Comparison of ENCODE assay signal across 1 cellular context in genomic region chr9:101119206-101119819, GRCh38.
A peak's percentile ranks its signal among the peaks of the same experiment; 100 is the strongest.
TF ChIP-seq lines count a peak whose summit lies in the region.

No MANE protein-coding gene starts in this region.

TF ChIP-seq in HepG2, 621 proteins besides CTCF, POLR2A, EP300 and RAD21 (continued from another document):
- TF ChIP-seq TBX2 (CRISPR knock-in tag; IDR thresholded peaks at IDR 0.05; ENCODE audit: borderline replicate concordance), result no peak
- no peak for TF ChIP-seq ZNF44 (CRISPR knock-in tag; IDR thresholded peaks at IDR 0.05)
- TF ChIP-seq ZNF160 (CRISPR knock-in tag; IDR thresholded peaks at IDR 0.05), result no peak
- peak; percentile 97 for TF ChIP-seq SMC3 (IDR thresholded peaks at IDR 0.05; ENCODE audit: low read length)
- TF ChIP-seq GTF2F1 (IDR thresholded peaks at IDR 0.05; ENCODE audit: low read length), result no peak
- TF ChIP-seq HMGXB4 (CRISPR knock-in tag; IDR thresholded peaks at IDR 0.05; ENCODE audit: borderline replicate concordance in 1 of 2, low read depth in 1 of 2), result peak in 1 of 2 experiments; percentile 25; a peak in 2 of 4 replicates
- TF ChIP-seq ZNF501 (CRISPR knock-in tag; IDR thresholded peaks at IDR 0.05), result 0 out of 2 replicates have a peak, but pooled peaks have one; percentile 27
- peak; percentile 67; the same call in 1 of the 2 replicates for TF ChIP-seq ZNF784 (CRISPR knock-in tag; IDR thresholded peaks at IDR 0.05; ENCODE audit: borderline replicate concordance)
- no peak for TF ChIP-seq ZNF710 (CRISPR knock-in tag; IDR thresholded peaks at IDR 0.05; ENCODE audit: borderline replicate concordance)
- TF ChIP-seq PBX2 (CRISPR knock-in tag; IDR thresholded peaks at IDR 0.05), result no peak
- 0 out of 2 replicates have a peak, but pooled peaks have one; percentile 24 for TF ChIP-seq ETV5 (CRISPR knock-in tag; IDR thresholded peaks at IDR 0.05; ENCODE audit: borderline replicate concordance)
- TF ChIP-seq CREM (IDR thresholded peaks at IDR 0.05), result no peak
- no peak for TF ChIP-seq CREM (CRISPR knock-in tag; IDR thresholded peaks at IDR 0.05)
- TF ChIP-seq HNF1B (CRISPR knock-in tag; IDR thresholded peaks at IDR 0.05), result 0 out of 2 replicates have a peak, but pooled peaks have one; percentile 50
- TF ChIP-seq ELF3 (CRISPR knock-in tag; IDR thresholded peaks at IDR 0.05), result 0 out of 2 replicates have a peak, but pooled peaks have one; percentile 41
- no peak for TF ChIP-seq SOX13 (IDR thresholded peaks at IDR 0.05)
- peak in 1 of 2 experiments; percentile 15; a peak in 1 of 4 replicates for TF ChIP-seq SOX13 (CRISPR knock-in tag; conservative IDR thresholded peaks at IDR 0.05 in 1 of 2, IDR thresholded peaks at IDR 0.05 in 1 of 2)
- peak; percentile 52; the same call in 1 of the 2 replicates for TF ChIP-seq HDAC2 (CRISPR knock-in tag; IDR thresholded peaks at IDR 0.05)
- no peak for TF ChIP-seq ARID3A (IDR thresholded peaks at IDR 0.05; ENCODE audit: low read depth, low read length)
- no peak for TF ChIP-seq ZZZ3 (CRISPR knock-in tag; IDR thresholded peaks at IDR 0.05; ENCODE audit: borderline replicate concordance)
- TF ChIP-seq KLF13 (CRISPR knock-in tag; IDR thresholded peaks at IDR 0.05), result no peak
- no peak for TF ChIP-seq HNRNPH1 (optimal IDR thresholded peaks at IDR 0.05; ENCODE audit: low read depth, low read length)
- TF ChIP-seq PRDM10 (CRISPR knock-in tag; IDR thresholded peaks at IDR 0.05; ENCODE audit: low read depth), result 0 out of 2 replicates have a peak, but pooled peaks have one; percentile 25
- peak in 1 of 2 experiments; percentile 41; a peak in 1 of 4 replicates for TF ChIP-seq KLF16 (CRISPR knock-in tag; IDR thresholded peaks at IDR 0.05)
- TF ChIP-seq YEATS2 (CRISPR knock-in tag; IDR thresholded peaks at IDR 0.05; ENCODE audit: borderline replicate concordance), result peak; percentile 44; the same call in 1 of the 2 replicates
- no peak for TF ChIP-seq ZFP41 (CRISPR knock-in tag; IDR thresholded peaks at IDR 0.05; ENCODE audit: borderline replicate concordance)
- TF ChIP-seq ZNF672 (CRISPR knock-in tag; IDR thresholded peaks at IDR 0.05), result no peak
- peak; percentile 67 for TF ChIP-seq KDM2A (CRISPR knock-in tag; IDR thresholded peaks at IDR 0.05; ENCODE audit: borderline replicate concordance, low read depth)
- 0 out of 2 replicates have a peak, but pooled peaks have one; percentile 30 for TF ChIP-seq FOXO1 (CRISPR knock-in tag; IDR thresholded peaks at IDR 0.05)
- TF ChIP-seq GATAD2A (CRISPR knock-in tag; IDR thresholded peaks at IDR 0.05), result peak; percentile 45; the same call in 1 of the 2 replicates
- peak; percentile 98 for TF ChIP-seq STAG1 (CRISPR knock-in tag; IDR thresholded peaks at IDR 0.05)
- 0 out of 2 replicates have a peak, but pooled peaks have one; percentile 36 for TF ChIP-seq ZGPAT (CRISPR knock-in tag; IDR thresholded peaks at IDR 0.05)
- TF ChIP-seq KLF12 (CRISPR knock-in tag; IDR thresholded peaks at IDR 0.05; ENCODE audit: borderline replicate concordance), result no peak
- TF ChIP-seq KAT8 (CRISPR knock-in tag; IDR thresholded peaks at IDR 0.05), result 0 out of 2 replicates have a peak, but pooled peaks have one; percentile 35
- TF ChIP-seq ZNF691 (CRISPR knock-in tag; IDR thresholded peaks at IDR 0.05; ENCODE audit: borderline replicate concordance, low read depth), result peak; percentile 38; the same call in 1 of the 2 replicates
- peak; percentile 56; the same call in 1 of the 2 replicates for TF ChIP-seq MIXL1 (CRISPR knock-in tag; IDR thresholded peaks at IDR 0.05)
- TF ChIP-seq ZNF598 (CRISPR knock-in tag; IDR thresholded peaks at IDR 0.05; ENCODE audit: borderline replicate concordance), result peak; percentile 72; the same call in 1 of the 2 replicates
- TF ChIP-seq ZBED4 (CRISPR knock-in tag; IDR thresholded peaks at IDR 0.05; ENCODE audit: borderline replicate concordance), result 0 out of 2 replicates have a peak, but pooled peaks have one; percentile 53
